8 cellular contexts compared by ENCODE assay signal in the genomic region with DNA sequence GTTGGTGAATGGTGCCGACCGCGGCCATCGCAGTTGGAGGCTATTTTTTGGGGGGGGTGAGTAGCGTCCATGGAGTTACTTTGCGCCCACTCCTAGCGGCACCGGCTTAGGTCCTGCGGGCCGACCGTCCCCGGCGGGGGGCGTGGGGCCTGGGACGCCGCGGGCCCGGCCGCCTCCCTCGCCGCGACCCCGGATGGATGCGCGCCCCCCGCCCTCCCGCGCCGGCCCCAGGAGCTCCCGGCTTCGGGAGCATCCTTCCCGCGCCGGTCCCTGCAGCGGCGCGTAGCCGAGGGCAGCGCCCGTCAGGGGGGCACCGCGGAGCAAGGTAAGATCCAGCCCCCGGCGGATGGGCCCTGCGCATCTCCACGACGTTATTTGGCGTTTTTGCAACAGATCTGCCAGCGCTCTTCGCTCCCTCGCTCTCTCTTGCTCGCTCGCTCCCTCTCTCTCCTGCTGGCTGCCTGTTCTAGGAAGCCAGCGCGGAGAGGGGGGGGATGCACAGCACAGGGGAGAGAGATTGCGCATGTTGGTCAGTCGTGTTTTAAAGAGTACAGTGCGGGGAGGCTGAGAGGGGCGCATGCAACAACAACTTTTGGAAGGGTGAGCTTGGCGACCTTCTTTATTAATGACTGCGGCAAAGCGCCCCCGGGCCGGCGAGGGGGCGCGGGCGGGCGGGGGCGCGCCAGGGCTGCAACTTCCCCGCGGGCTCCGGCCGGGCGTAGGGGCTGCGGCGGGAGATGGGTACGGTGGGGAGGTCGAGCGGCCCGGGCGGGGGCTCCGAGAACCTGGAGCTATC. TPM values are rescaled to one million over a fixed set of nuclear protein-coding genes. Genes with fewer than 3 reads are reported as not detected.
DNase-seq lines count a peak whose midpoint lies in the region; ATAC-seq, FAIRE-seq and TF ChIP-seq lines count a peak whose summit lies in the region.

No MANE protein-coding gene starts in this region.

- no peak overlapping the region for H3K9ac ChIP-seq in neural progenitor cell

- TF ChIP-seq CTCF in RWPE2 (IDR thresholded peaks at IDR 0.05; ENCODE audit: poor library complexity, severe bottlenecking) (no peak), neural progenitor cell (IDR thresholded peaks at IDR 0.05) (no peak), thoracic aorta (IDR thresholded peaks at IDR 0.05) (no peak)

- H3K4me3 ChIP-seq in RWPE2 (ENCODE audit: severe bottlenecking) (peak overlapping the region; percentile 96), neural progenitor cell (peak overlapping the region; percentile 67), thoracic aorta (peak overlapping the region; percentile 98)

- H3K79me2 ChIP-seq in neural progenitor cell (ENCODE audit: low read depth), result peaks cover 22% of the 10 kb centered on the region

- H3K4me2 ChIP-seq in neural progenitor cell, result peak overlapping the region; percentile 95

- H3K9me3 ChIP-seq in RWPE2 (ENCODE audit: severe bottlenecking), result no peaks in the 10 kb centered on the region
- no peaks in the 10 kb centered on the region for H3K9me3 ChIP-seq in neural progenitor cell (ENCODE audit: low read depth)
- no peaks in the 10 kb centered on the region for H3K9me3 ChIP-seq in thoracic aorta

- H3K27me3 Mint-ChIP-seq in IgD-negative memory B cell (no peaks in the 10 kb centered on the region), neural progenitor cell (ENCODE audit: insufficient read depth, low read depth) (peaks cover 33% of the 10 kb centered on the region)

- no peak for FAIRE-seq in frontal cortex (lab: Jason Lieb, UNC)

- ATAC-seq in GM18909 (IDR thresholded peaks at IDR 0.05; ENCODE audit: poor library complexity, unreplicated experiment) (peak; percentile 16), RWPE2 (ENCODE audit: low read depth) (peak; percentile 8; the same call in 2 of the 3 replicates), thoracic aorta (ENCODE audit: insufficient number of reproducible peaks, low FRiP score, low read depth) (peak; percentile 35)

- H3K27ac Mint-ChIP-seq in IgD-negative memory B cell (peak overlapping the region; percentile 99 to 100 (median 100)), neural progenitor cell (no peak overlapping the region)

- H3K27ac ChIP-seq in RWPE2 (ENCODE audit: poor library complexity, severe bottlenecking) (peak overlapping the region; percentile 93), neural progenitor cell (no peak overlapping the region), thoracic aorta (peak overlapping the region; percentile 99 to 100)

- H2AFZ ChIP-seq in neural progenitor cell (replicated peaks), result peak overlapping the region; percentile 89

- peaks cover 6% of the 10 kb centered on the region; the same call in 1 of the 2 replicates for H3K36me3 ChIP-seq in RWPE2 (ENCODE audit: low read depth)
- H3K36me3 ChIP-seq in neural progenitor cell, result no peaks in the 10 kb centered on the region
- H3K36me3 ChIP-seq in thoracic aorta, result no peaks in the 10 kb centered on the region

- H3K27me3 ChIP-seq in RWPE2 (ENCODE audit: insufficient read depth, poor library complexity, severe bottlenecking), result no peaks in the 10 kb centered on the region
- H3K27me3 ChIP-seq in neural progenitor cell, result peaks cover 50% of the 10 kb centered on the region
- H3K27me3 ChIP-seq in thoracic aorta (replicated peaks; ENCODE audit: insufficient read depth), result no peaks in the 10 kb centered on the region

- H3K9me3 Mint-ChIP-seq in IgD-negative memory B cell, result no peaks in the 10 kb centered on the region
- H3K9me3 Mint-ChIP-seq in neural progenitor cell, result peaks cover 3% of the 10 kb centered on the region

- H3K4me1 ChIP-seq in RWPE2 (ENCODE audit: insufficient read depth, poor library complexity, severe bottlenecking) (peaks cover 5% of the 10 kb centered on the region), neural progenitor cell (peaks cover 31% of the 10 kb centered on the region), thoracic aorta (ENCODE audit: control insufficient read depth in 1 of 2, low read depth in 2 of 2) (peaks cover 29 to 41% of the 10 kb centered on the region in 2 donors)

- H3K4me1 Mint-ChIP-seq in IgD-negative memory B cell (peaks cover 34 to 44% (median 40%) of the 10 kb centered on the region in 3 donors), neural progenitor cell (peaks cover 31% of the 10 kb centered on the region)

- H3K4me3 Mint-ChIP-seq in IgD-negative memory B cell, result peak overlapping the region; percentile 96 to 100 (median 98)
- H3K4me3 Mint-ChIP-seq in neural progenitor cell, result peak overlapping the region; percentile 93

- DNase-seq in A172 (ENCODE audit: low spot score) (peak; percentile 66), RWPE2 (ENCODE audit: low spot score) (peak; percentile 88), frontal cortex (ENCODE audit: low spot score in 2 of 2) (peak; percentile 68 to 86), neural progenitor cell (ENCODE audit: low spot score) (peak; percentile 88), thoracic aorta (ENCODE audit: low spot score) (peak; percentile 66)
- peak; percentile 64 for DNase-seq in activated naive CD4-positive, alpha-beta T cell treated with anti-CD3 and anti-CD28 coated beads, Interleukin-2, amount 50 U/mL, for 16 hours

- H3K36me3 Mint-ChIP-seq in IgD-negative memory B cell, result no peaks in the 10 kb centered on the region
- H3K36me3 Mint-ChIP-seq in neural progenitor cell, result no peaks in the 10 kb centered on the region

- peaks cover 9% of the 10 kb centered on the region for H4K20me1 ChIP-seq in neural progenitor cell (ENCODE audit: low read depth)

- peaks cover 64% of the 10 kb centered on the region for H3F3A ChIP-seq in neural progenitor cell (ENCODE audit: low read depth)

RNA-seq across cellular contexts. Expression of gene JADE2, which starts 0.4 kb away (rescaled TPM):
- 20.7 and 20.8 TPM in 2 replicates for total RNA-seq in A172 (2014; rRNA removed; shearing (Covaris generic))
- 46.7 TPM for polyA plus RNA-seq in IgD-negative memory B cell
- total RNA-seq in frontal cortex (2.4 TPM), neural progenitor cell (ENCODE audit: low replicate concordance) (1.7 and 2.3 TPM in 2 replicates), thoracic aorta (10 to 100 TPM; 54.0 to 81.3 TPM)
